28 cellular contexts compared by ENCODE assay signal in the genomic region with DNA sequence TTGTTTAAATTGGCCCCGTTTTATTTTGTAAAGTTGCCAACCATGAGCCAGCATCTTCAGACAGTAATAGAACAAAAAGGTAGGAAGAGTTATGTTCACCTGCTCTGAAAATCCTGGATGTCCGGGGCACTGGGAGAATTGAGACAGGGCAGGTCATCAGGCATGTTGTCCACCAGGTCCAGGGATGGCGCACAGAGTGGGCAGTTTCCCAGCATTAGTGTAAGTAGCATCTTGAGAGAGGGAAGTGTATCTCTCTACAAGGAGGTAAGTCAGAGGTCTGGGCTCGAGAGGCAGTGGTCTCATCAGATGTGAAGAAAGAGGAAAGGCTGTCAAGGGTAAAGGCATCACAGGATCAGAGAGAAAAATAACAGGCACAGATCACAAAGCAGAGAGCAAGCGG.
"Had no signal": no experiment of that assay in that cellular context is flagged by ENCODE, and none has a peak within 500 bp of the region (broad histone marks: within the 10 kb centered on the region; RNA-seq: fewer than 3 reads in every experiment).

No MANE protein-coding gene starts in this region.

- H3K9me3 ChIP-seq: stomach, suprapubic skin, testis, thoracic aorta, thyroid gland, tibial artery, tibial nerve, transverse colon, upper lobe of left lung, upper lobe of right lung, uterus, vagina had no signal

- H3K27ac ChIP-seq: stomach, suprapubic skin, testis, thoracic aorta, thyroid gland, tibial artery, tibial nerve, transverse colon, upper lobe of left lung, upper lobe of right lung, uterus, vagina had no signal

- H3K9me3 Mint-ChIP-seq: stimulated activated effector memory CD8-positive, alpha-beta T cell treated with anti-CD3 and anti-CD28 coated beads, Interleukin-12 subunit alpha, Interleukin-12 subunit beta, amount 100 ng/mL, for 72 hours; stimulated activated naive B cell treated with anti-CD40 and anti-IgM and Interleukin-4, amounts not matched to agents 10 μg/mL and 1 μg/mL and 100 μg/mL, for 72 hours; stimulated activated naive CD8-positive, alpha-beta T cell treated with anti-CD3 and anti-CD28 coated beads, Interleukin-15, amount 100 ng/mL, for 72 hours; stimulated activated naive CD8-positive, alpha-beta T cell treated with anti-CD3 and anti-CD28 coated beads, Interleukin-15, Interleukin-2, amounts not matched to agents 100 ng/mL and 50 ng/mL, for 24 hours; type B pancreatic cell had no signal

- DNase-seq: stimulated activated CD4-positive, alpha-beta T cell treated with anti-CD3 and anti-CD28 coated beads, Interleukin-2, amount 100 ng/mL, for 48 hours; stimulated activated CD4-positive, alpha-beta T cell treated with anti-CD3 and anti-CD28 coated beads, Interleukin-4, amount 100 ng/mL, for 1 hour; stimulated activated CD4-positive, alpha-beta T cell treated with anti-CD3 and anti-CD28 coated beads, Interleukin-4, amount 100 ng/mL, for 24 hours; stimulated activated CD4-positive, alpha-beta T cell treated with anti-CD3 and anti-CD28 coated beads, Interleukin-4, amount 100 ng/mL, for 4 hours; stimulated activated CD8-positive, alpha-beta memory T cell treated with anti-CD3 and anti-CD28 coated beads, Interleukin-4, amount 100 ng/mL, for 48 hours; stimulated activated naive B cell treated with anti-CD40 and anti-IgM and Interleukin-4, amounts not matched to agents 10 μg/mL and 1 μg/mL and 100 μg/mL, for 72 hours; stimulated activated naive CD4-positive, alpha-beta T cell; stimulated activated naive CD4-positive, alpha-beta T cell treated with Interleukin-2 at 50 U/mL for 16 hours; stimulated activated naive CD8-positive, alpha-beta T cell treated with anti-CD3 and anti-CD28 coated beads, Interleukin-15, amount 100 ng/mL, for 72 hours; stimulated activated naive CD8-positive, alpha-beta T cell treated with anti-CD3 and anti-CD28 coated beads, Interleukin-15, Interleukin-2, amounts not matched to agents 100 U/mL and 50 U/mL, for 24 hours; stomach; substantia nigra; testis; thyroid gland; tibial artery; transverse colon; trophoblast cell; upper lobe of left lung; upper lobe of right lung; uterus had no signal

- H3K27me3 ChIP-seq: suprapubic skin, testis, thyroid gland, tibial artery, tibial nerve, transverse colon, upper lobe of left lung, upper lobe of right lung, uterus, vagina had no signal

- H3K4me1 Mint-ChIP-seq: stimulated activated effector memory CD8-positive, alpha-beta T cell treated with anti-CD3 and anti-CD28 coated beads, Interleukin-12 subunit alpha, Interleukin-12 subunit beta, amount 100 ng/mL, for 72 hours; stimulated activated memory B cell treated with anti-CD40 and anti-IgM and Interleukin-4, amounts not matched to agents 10 μg/mL and 1 μg/mL and 100 μg/mL, for 72 hours; stimulated activated naive B cell treated with anti-CD40 and anti-IgM and Interleukin-4, amounts not matched to agents 10 μg/mL and 1 μg/mL and 100 μg/mL, for 72 hours; stimulated activated naive CD8-positive, alpha-beta T cell treated with anti-CD3 and anti-CD28 coated beads, Interleukin-15, amount 100 ng/mL, for 72 hours had no signal

- H3K36me3 Mint-ChIP-seq: stimulated activated effector memory CD8-positive, alpha-beta T cell treated with anti-CD3 and anti-CD28 coated beads, Interleukin-12 subunit alpha, Interleukin-12 subunit beta, amount 100 ng/mL, for 72 hours; stimulated activated memory B cell treated with anti-CD40 and anti-IgM and Interleukin-4, amounts not matched to agents 10 μg/mL and 1 μg/mL and 100 μg/mL, for 72 hours; stimulated activated naive B cell treated with anti-CD40 and anti-IgM and Interleukin-4, amounts not matched to agents 10 μg/mL and 1 μg/mL and 100 μg/mL, for 72 hours; type B pancreatic cell had no signal

- H3K27ac Mint-ChIP-seq: stimulated activated effector memory CD8-positive, alpha-beta T cell treated with anti-CD3 and anti-CD28 coated beads, Interleukin-12 subunit alpha, Interleukin-12 subunit beta, amount 100 ng/mL, for 72 hours; stimulated activated memory B cell treated with anti-CD40 and anti-IgM and Interleukin-4, amounts not matched to agents 10 μg/mL and 1 μg/mL and 100 μg/mL, for 72 hours; stimulated activated naive B cell treated with anti-CD40 and anti-IgM and Interleukin-4, amounts not matched to agents 10 μg/mL and 1 μg/mL and 100 μg/mL, for 72 hours; stimulated activated naive CD8-positive, alpha-beta T cell treated with anti-CD3 and anti-CD28 coated beads, Interleukin-15, amount 100 ng/mL, for 72 hours; stimulated activated naive CD8-positive, alpha-beta T cell treated with anti-CD3 and anti-CD28 coated beads, Interleukin-15, Interleukin-2, amounts not matched to agents 100 ng/mL and 50 ng/mL, for 24 hours; type B pancreatic cell had no signal

- H3K27me3 Mint-ChIP-seq: stimulated activated memory B cell treated with anti-CD40 and anti-IgM and Interleukin-4, amounts not matched to agents 10 μg/mL and 1 μg/mL and 100 μg/mL, for 72 hours; stimulated activated naive CD8-positive, alpha-beta T cell treated with anti-CD3 and anti-CD28 coated beads, Interleukin-15, Interleukin-2, amounts not matched to agents 100 ng/mL and 50 ng/mL, for 24 hours had no signal

- H3K36me3 ChIP-seq: stomach, suprapubic skin, thoracic aorta, thyroid gland, tibial artery, tibial nerve, transverse colon, upper lobe of left lung, upper lobe of right lung, uterus, vagina had no signal

- ATAC-seq: stimulated activated effector memory CD8-positive, alpha-beta T cell treated with anti-CD3 and anti-CD28 coated beads, Interleukin-12 subunit alpha, Interleukin-12 subunit beta, amount 100 ng/mL, for 72 hours; stimulated activated memory B cell treated with anti-CD40 and anti-IgM and Interleukin-4, amounts not matched to agents 10 μg/mL and 1 μg/mL and 100 μg/mL, for 72 hours; stimulated activated naive B cell treated with anti-CD40 and anti-IgM and Interleukin-4, amounts not matched to agents 10 μg/mL and 1 μg/mL and 100 μg/mL, for 72 hours; stimulated activated naive CD8-positive, alpha-beta T cell treated with anti-CD3 and anti-CD28 coated beads, Interleukin-15, amount 100 ng/mL, for 72 hours; stimulated activated naive CD8-positive, alpha-beta T cell treated with anti-CD3 and anti-CD28 coated beads, Interleukin-15, Interleukin-2, amounts not matched to agents 100 U/mL and 50 U/mL, for 24 hours; upper lobe of right lung had no signal

- H3K4me3 ChIP-seq: stomach, suprapubic skin, testis, thoracic aorta, thyroid gland, tibial artery, tibial nerve, transverse colon, upper lobe of left lung, upper lobe of right lung, uterus, vagina had no signal

- H3K4me3 Mint-ChIP-seq: stimulated activated effector memory CD8-positive, alpha-beta T cell treated with anti-CD3 and anti-CD28 coated beads, Interleukin-12 subunit alpha, Interleukin-12 subunit beta, amount 100 ng/mL, for 72 hours; stimulated activated memory B cell treated with anti-CD40 and anti-IgM and Interleukin-4, amounts not matched to agents 10 μg/mL and 1 μg/mL and 100 μg/mL, for 72 hours; stimulated activated naive B cell treated with anti-CD40 and anti-IgM and Interleukin-4, amounts not matched to agents 10 μg/mL and 1 μg/mL and 100 μg/mL, for 72 hours; stimulated activated naive CD8-positive, alpha-beta T cell treated with anti-CD3 and anti-CD28 coated beads, Interleukin-15, amount 100 ng/mL, for 72 hours; stimulated activated naive CD8-positive, alpha-beta T cell treated with anti-CD3 and anti-CD28 coated beads, Interleukin-15, Interleukin-2, amounts not matched to agents 100 ng/mL and 50 ng/mL, for 24 hours; type B pancreatic cell had no signal

- H3K4me1 ChIP-seq: stomach, suprapubic skin, testis, tibial artery, tibial nerve, transverse colon, upper lobe of left lung, upper lobe of right lung, uterus, vagina had no signal
